ENCODE assay signal across 1 cellular context in genomic region chr15:83653639-83654378, GRCh38.
A peak's percentile ranks its signal among the peaks of the same experiment; 100 is the strongest.
TF ChIP-seq lines count a peak whose summit lies in the region.

Gene ADAMTSL3 (plus strand): TSS chr15:83654123. CDS start chr15:83655762, 1,639 bp downstream.

TF ChIP-seq in WTC11, 78 proteins besides CTCF, POLR2A, EP300 and RAD21 (continued from another document and continues in another):
- TF ChIP-seq JUN (CRISPR knock-in tag; IDR thresholded peaks at IDR 0.05) (0 out of 2 replicates have a peak, but pooled peaks have one; percentile 39), ZNF416 (CRISPR knock-in tag; IDR thresholded peaks at IDR 0.05) (no peak), IRF1 (CRISPR knock-in tag; IDR thresholded peaks at IDR 0.05) (no peak), AFF4 (CRISPR knock-in tag; IDR thresholded peaks at IDR 0.05; ENCODE audit: borderline replicate concordance) (no peak), ZNF281 (CRISPR knock-in tag; IDR thresholded peaks at IDR 0.05) (no peak), KAT7 (CRISPR knock-in tag; IDR thresholded peaks at IDR 0.05; ENCODE audit: borderline replicate concordance) (peak; percentile 84; the same call in 1 of the 2 replicates), ETV6 (CRISPR knock-in tag; IDR thresholded peaks at IDR 0.05) (no peak), E2F5 (CRISPR knock-in tag; IDR thresholded peaks at IDR 0.05) (no peak; the same call in 1 of the 2 replicates), ZNF532 (CRISPR knock-in tag; IDR thresholded peaks at IDR 0.05; ENCODE audit: borderline replicate concordance) (no peak), CREM (CRISPR knock-in tag; IDR thresholded peaks at IDR 0.05) (0 out of 2 replicates have a peak, but pooled peaks have one; percentile 46), ZNF232 (CRISPR knock-in tag; IDR thresholded peaks at IDR 0.05) (no peak), ZNF263 (CRISPR knock-in tag; IDR thresholded peaks at IDR 0.05; ENCODE audit: low read depth) (no peak), PRRX2 (CRISPR knock-in tag; IDR thresholded peaks at IDR 0.05) (no peak), MAX (CRISPR knock-in tag; IDR thresholded peaks at IDR 0.05) (peak; percentile 58; the same call in 1 of the 2 replicates), ZNF138 (CRISPR knock-in tag; conservative IDR thresholded peaks at IDR 0.05) (no peak), GTF2I (CRISPR knock-in tag; conservative IDR thresholded peaks at IDR 0.05) (no peak), TEAD1 (CRISPR knock-in tag; IDR thresholded peaks at IDR 0.05) (peak; percentile 47; the same call in 1 of the 2 replicates)
- TF ChIP-seq, protein P1, sequence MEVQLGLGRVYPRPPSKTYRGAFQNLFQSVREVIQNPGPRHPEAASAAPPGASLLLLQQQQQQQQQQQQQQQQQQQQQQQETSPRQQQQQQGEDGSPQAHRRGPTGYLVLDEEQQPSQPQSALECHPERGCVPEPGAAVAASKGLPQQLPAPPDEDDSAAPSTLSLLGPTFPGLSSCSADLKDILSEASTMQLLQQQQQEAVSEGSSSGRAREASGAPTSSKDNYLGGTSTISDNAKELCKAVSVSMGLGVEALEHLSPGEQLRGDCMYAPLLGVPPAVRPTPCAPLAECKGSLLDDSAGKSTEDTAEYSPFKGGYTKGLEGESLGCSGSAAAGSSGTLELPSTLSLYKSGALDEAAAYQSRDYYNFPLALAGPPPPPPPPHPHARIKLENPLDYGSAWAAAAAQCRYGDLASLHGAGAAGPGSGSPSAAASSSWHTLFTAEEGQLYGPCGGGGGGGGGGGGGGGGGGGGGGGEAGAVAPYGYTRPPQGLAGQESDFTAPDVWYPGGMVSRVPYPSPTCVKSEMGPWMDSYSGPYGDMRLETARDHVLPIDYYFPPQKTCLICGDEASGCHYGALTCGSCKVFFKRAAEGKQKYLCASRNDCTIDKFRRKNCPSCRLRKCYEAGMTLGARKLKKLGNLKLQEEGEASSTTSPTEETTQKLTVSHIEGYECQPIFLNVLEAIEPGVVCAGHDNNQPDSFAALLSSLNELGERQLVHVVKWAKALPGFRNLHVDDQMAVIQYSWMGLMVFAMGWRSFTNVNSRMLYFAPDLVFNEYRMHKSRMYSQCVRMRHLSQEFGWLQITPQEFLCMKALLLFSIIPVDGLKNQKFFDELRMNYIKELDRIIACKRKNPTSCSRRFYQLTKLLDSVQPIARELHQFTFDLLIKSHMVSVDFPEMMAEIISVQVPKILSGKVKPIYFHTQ (CRISPR knock-in tag; IDR thresholded peaks at IDR 0.05), result no peak
- TF ChIP-seq, protein P2, sequence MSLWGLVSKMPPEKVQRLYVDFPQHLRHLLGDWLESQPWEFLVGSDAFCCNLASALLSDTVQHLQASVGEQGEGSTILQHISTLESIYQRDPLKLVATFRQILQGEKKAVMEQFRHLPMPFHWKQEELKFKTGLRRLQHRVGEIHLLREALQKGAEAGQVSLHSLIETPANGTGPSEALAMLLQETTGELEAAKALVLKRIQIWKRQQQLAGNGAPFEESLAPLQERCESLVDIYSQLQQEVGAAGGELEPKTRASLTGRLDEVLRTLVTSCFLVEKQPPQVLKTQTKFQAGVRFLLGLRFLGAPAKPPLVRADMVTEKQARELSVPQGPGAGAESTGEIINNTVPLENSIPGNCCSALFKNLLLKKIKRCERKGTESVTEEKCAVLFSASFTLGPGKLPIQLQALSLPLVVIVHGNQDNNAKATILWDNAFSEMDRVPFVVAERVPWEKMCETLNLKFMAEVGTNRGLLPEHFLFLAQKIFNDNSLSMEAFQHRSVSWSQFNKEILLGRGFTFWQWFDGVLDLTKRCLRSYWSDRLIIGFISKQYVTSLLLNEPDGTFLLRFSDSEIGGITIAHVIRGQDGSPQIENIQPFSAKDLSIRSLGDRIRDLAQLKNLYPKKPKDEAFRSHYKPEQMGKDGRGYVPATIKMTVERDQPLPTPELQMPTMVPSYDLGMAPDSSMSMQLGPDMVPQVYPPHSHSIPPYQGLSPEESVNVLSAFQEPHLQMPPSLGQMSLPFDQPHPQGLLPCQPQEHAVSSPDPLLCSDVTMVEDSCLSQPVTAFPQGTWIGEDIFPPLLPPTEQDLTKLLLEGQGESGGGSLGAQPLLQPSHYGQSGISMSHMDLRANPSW (CRISPR knock-in tag; conservative IDR thresholded peaks at IDR 0.05; ENCODE audit: low read depth), result 0 out of 2 replicates have a peak, but pooled peaks have one; percentile 34
- TF ChIP-seq, protein P3, sequence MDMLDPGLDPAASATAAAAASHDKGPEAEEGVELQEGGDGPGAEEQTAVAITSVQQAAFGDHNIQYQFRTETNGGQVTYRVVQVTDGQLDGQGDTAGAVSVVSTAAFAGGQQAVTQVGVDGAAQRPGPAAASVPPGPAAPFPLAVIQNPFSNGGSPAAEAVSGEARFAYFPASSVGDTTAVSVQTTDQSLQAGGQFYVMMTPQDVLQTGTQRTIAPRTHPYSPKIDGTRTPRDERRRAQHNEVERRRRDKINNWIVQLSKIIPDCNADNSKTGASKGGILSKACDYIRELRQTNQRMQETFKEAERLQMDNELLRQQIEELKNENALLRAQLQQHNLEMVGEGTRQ (CRISPR knock-in tag; IDR thresholded peaks at IDR 0.05), result no peak
- TF ChIP-seq, protein P4, sequence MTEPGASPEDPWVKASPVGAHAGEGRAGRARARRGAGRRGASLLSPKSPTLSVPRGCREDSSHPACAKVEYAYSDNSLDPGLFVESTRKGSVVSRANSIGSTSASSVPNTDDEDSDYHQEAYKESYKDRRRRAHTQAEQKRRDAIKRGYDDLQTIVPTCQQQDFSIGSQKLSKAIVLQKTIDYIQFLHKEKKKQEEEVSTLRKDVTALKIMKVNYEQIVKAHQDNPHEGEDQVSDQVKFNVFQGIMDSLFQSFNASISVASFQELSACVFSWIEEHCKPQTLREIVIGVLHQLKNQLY (CRISPR knock-in tag; IDR thresholded peaks at IDR 0.05), result no peak
- TF ChIP-seq, protein P5, sequence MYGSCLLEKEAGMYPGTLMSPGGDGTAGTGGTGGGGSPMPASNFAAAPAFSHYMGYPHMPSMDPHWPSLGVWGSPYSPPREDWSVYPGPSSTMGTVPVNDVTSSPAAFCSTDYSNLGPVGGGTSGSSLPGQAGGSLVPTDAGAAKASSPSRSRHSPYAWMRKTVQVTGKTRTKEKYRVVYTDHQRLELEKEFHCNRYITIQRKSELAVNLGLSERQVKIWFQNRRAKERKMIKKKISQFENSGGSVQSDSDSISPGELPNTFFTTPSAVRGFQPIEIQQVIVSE (CRISPR knock-in tag; IDR thresholded peaks at IDR 0.05; ENCODE audit: borderline replicate concordance), result no peak
- TF ChIP-seq, protein P6, sequence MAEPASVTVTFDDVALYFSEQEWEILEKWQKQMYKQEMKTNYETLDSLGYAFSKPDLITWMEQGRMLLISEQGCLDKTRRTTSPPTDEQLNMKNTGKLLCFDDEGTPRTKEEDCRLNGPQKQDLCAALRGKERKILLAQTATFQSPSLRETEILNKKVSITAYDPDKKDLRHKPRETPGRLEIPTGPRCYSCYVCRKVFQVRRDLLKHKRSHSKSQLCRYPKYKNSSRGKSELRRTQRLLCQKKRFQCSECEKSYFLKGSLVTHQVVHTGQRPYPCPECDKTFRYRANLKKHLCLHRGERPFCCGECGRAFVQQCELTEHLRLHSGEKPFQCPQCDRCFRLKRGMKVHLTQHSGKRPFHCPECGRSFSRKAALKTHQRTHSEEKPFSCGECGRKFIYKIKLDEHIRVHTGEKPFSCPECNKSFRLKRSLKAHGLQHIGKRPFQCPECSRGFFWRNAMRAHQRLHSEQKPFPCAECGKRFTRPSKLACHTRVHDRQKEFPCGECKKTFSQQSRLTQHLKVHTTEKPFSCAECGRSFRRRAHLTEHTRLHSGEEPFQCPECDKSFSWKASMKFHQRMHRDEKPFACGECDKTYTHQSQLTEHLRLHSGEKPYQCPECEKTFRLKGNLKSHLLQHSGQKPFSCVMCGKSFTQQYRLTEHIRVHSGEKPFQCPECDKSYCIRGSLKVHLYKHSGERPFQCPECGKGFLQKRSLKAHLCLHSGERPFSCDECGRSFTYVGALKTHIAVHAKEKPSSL (CRISPR knock-in tag; conservative IDR thresholded peaks at IDR 0.05), result no peak
